In the genomic region with DNA sequence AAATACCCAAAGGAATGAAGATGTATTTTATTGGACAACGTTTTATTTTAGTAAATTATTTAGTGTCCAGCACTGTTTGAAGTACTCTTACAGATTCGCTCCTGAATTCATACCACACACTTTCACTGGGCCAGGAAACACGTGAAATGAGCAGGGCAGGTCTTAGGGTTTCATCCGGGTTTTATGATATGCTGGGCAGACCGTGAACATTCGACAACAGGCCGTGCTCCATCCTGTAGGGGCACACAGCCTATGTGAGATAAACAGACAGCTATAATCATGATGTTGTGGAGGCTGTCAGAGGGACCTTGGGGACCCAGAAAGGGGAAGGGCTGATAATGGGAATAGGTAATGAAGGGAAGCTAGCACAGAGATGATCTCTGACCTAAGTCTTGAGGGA, we compare ENCODE assay signal across 21 cellular contexts.
A peak's percentile ranks its signal among the peaks of the same experiment; 100 is the strongest.
DNase-seq lines count a peak whose midpoint lies in the region; ATAC-seq and TF ChIP-seq lines count a peak whose summit lies in the region.
"Had no signal": no experiment of that assay in that cellular context is flagged by ENCODE, and none has a peak within 500 bp of the region (broad histone marks: within the 10 kb centered on the region; RNA-seq: fewer than 3 reads in every experiment).

No MANE protein-coding gene starts in this region.

- H3K27ac Mint-ChIP-seq in natural killer cell treated with Interleukin-12 subunit alpha and Interleukin-12 subunit beta and Interleukin-15 and Interleukin-18, amount 100 ng/mL, for 72 hours: peak overlapping the region in 1 of 2 donors; percentile 36
- no peak overlapping the region for H3K27ac Mint-ChIP-seq in CD4-positive, alpha-beta T cell
- H3K27ac Mint-ChIP-seq: CD4-positive, alpha-beta memory T cell; GM23338 had no signal

- CTCF ChIA-PET in CD4-positive, alpha-beta T cell (lab: Charles Lee): interaction anchor here (0.7 kb wide), 1 partner anchor 35 kb away, joined by 3 read pairs; no protein-coding TSS in a partner anchor

- peak overlapping the region in 4 of 11 experiments; percentile 6 to 31 (median 25); a peak in 3 of 22 replicates for H3K9ac ChIP-seq in BLaER1 treated with 17β-estradiol and CSF1 and Interleukin-3, amounts not matched to agents 10 nM and 100 nM
- H3K9ac ChIP-seq: SK-N-SH had no signal

- H3K27ac ChIP-seq in BLaER1 treated with 17β-estradiol and CSF1 and Interleukin-3, amounts not matched to agents 10 nM and 100 nM: peak overlapping the region; percentile 16 to 73 (median 61); a peak in 20 of 22 replicates
- peak overlapping the region in 33 of 59 donors; percentile 2 to 76 (median 42) for H3K27ac ChIP-seq in dorsolateral prefrontal cortex
- no peak overlapping the region for H3K27ac ChIP-seq in CD4-positive, alpha-beta T cell (ENCODE audit: low read depth, low read length)

- no peak for TF ChIP-seq CTCF in NB4 (IDR thresholded peaks at IDR 0.05; ENCODE audit: low read depth, low read length)
- TF ChIP-seq CTCF in dorsolateral prefrontal cortex (IDR thresholded peaks at IDR 0.05 in 54 of 56, conservative IDR thresholded peaks at IDR 0.05 in 2 of 56; ENCODE audit: low read depth in 1 of 56, partially characterized antibody in 56 of 56): no peak
- TF ChIP-seq CTCF in CD4-positive, alpha-beta T cell (IDR thresholded peaks at IDR 0.05): no peak

- no peak for TF ChIP-seq POLR2A in NB4 (IDR thresholded peaks at IDR 0.05; ENCODE audit: extremely low read depth, insufficient read length)

- H3K4me1 Mint-ChIP-seq in natural killer cell treated with Interleukin-12 subunit alpha and Interleukin-12 subunit beta and Interleukin-15 and Interleukin-18, amount 100 ng/mL, for 72 hours (ENCODE audit: low read depth in 2 of 2): peaks cover 11 to 24% of the 10 kb centered on the region in 2 donors
- H3K4me1 Mint-ChIP-seq in CD4-positive, alpha-beta T cell (ENCODE audit: low read depth): no peaks in the 10 kb centered on the region
- H3K4me1 Mint-ChIP-seq: CD4-positive, alpha-beta memory T cell; GM23338 had no signal

- peaks cover 6 to 9% of the 10 kb centered on the region in 2 donors for H3K27me3 Mint-ChIP-seq in natural killer cell treated with Interleukin-12 subunit alpha and Interleukin-12 subunit beta and Interleukin-15 and Interleukin-18, amount 100 ng/mL, for 72 hours
- H3K27me3 Mint-ChIP-seq in CD4-positive, alpha-beta T cell: no peaks in the 10 kb centered on the region

- peak overlapping the region; percentile 32 to 79 (median 61); a peak in 19 of 22 replicates for H3K4me2 ChIP-seq in BLaER1 treated with 17β-estradiol and CSF1 and Interleukin-3, amounts not matched to agents 10 nM and 100 nM
- H3K4me2 ChIP-seq: GM23338, SK-N-SH had no signal

- peaks cover 16 to 31% (median 22%) of the 10 kb centered on the region in 10 experiments for H3K4me1 ChIP-seq in BLaER1 treated with 17β-estradiol and CSF1 and Interleukin-3, amounts not matched to agents 10 nM and 100 nM
- H3K4me1 ChIP-seq: Peyer's patch had no signal

- no peaks in the 10 kb centered on the region for H3K27me3 ChIP-seq in BLaER1 treated with 17β-estradiol and CSF1 and Interleukin-3, amounts not matched to agents 10 nM and 100 nM
- no peaks in the 10 kb centered on the region for H3K27me3 ChIP-seq in dorsolateral prefrontal cortex
- H3K27me3 ChIP-seq in CD4-positive, alpha-beta T cell (ENCODE audit: control insufficient read depth, insufficient read depth, low read length): no peaks in the 10 kb centered on the region
- H3K27me3 ChIP-seq: Peyer's patch had no signal

- peaks cover 0 to 61% (median 28%) of the 10 kb centered on the region in 11 experiments; a peak in 18 of 22 replicates for H3K9me3 ChIP-seq in BLaER1 treated with 17β-estradiol and CSF1 and Interleukin-3, amounts not matched to agents 10 nM and 100 nM (replicated peaks in 1 of 11)
- no peaks in the 10 kb centered on the region for H3K9me3 ChIP-seq in CD4-positive, alpha-beta T cell (ENCODE audit: control insufficient read depth, low read length)
- H3K9me3 ChIP-seq: Peyer's patch, SK-N-SH had no signal

- POLR2A ChIA-PET in CD4-positive, alpha-beta T cell (lab: Charles Lee): no interaction called here

- peak; percentile 88 for DNase-seq in NB4 (ENCODE audit: low read depth)
- no peak for DNase-seq in dorsolateral prefrontal cortex
- DNase-seq in natural killer cell treated with Interleukin-12 subunit alpha and Interleukin-12 subunit beta and Interleukin-15 and Interleukin-18, amount 100 ng/mL, for 72 hours (ENCODE audit: low spot score): no peak
- DNase-seq in NCI-H2171 (lab: John Stamatoyannopoulos, UW): no peak
- no peak for DNase-seq in CD4-positive, alpha-beta T cell
- DNase-seq: Calu3; CD4-positive, alpha-beta memory T cell; NCI-H1048; NCI-H1436 treated with DMSO at 0.1 percent for 48 hours; NCI-H2029 treated with DMSO at 0.1 percent for 48 hours; NCI-H510A; NCI-H774; Peyer's patch; SK-N-SH had no signal

- peaks cover 0 to 32% (median 13%) of the 10 kb centered on the region in 11 experiments; a peak in 14 of 22 replicates for H3K36me3 ChIP-seq in BLaER1 treated with 17β-estradiol and CSF1 and Interleukin-3, amounts not matched to agents 10 nM and 100 nM

- no peaks in the 10 kb centered on the region for H4K20me1 ChIP-seq in BLaER1 treated with 17β-estradiol and CSF1 and Interleukin-3, amounts not matched to agents 10 nM and 100 nM

- H3K4me3 Mint-ChIP-seq in natural killer cell treated with Interleukin-12 subunit alpha and Interleukin-12 subunit beta and Interleukin-15 and Interleukin-18, amount 100 ng/mL, for 72 hours: no peak overlapping the region
- H3K4me3 Mint-ChIP-seq in CD4-positive, alpha-beta T cell: no peak overlapping the region
- H3K4me3 Mint-ChIP-seq: CD4-positive, alpha-beta memory T cell; GM23338 had no signal

- H3K9me3 Mint-ChIP-seq in natural killer cell treated with Interleukin-12 subunit alpha and Interleukin-12 subunit beta and Interleukin-15 and Interleukin-18, amount 100 ng/mL, for 72 hours: no peaks in the 10 kb centered on the region
- H3K9me3 Mint-ChIP-seq in CD4-positive, alpha-beta T cell: no peaks in the 10 kb centered on the region

- intact Hi-C loops in dorsolateral prefrontal cortex (cut with DNase I): no loop called here
- intact Hi-C loops in CD4-positive, alpha-beta T cell (cut with DNase I, micrococcal nuclease): no loop called here

- H3K36me3 Mint-ChIP-seq in natural killer cell treated with Interleukin-12 subunit alpha and Interleukin-12 subunit beta and Interleukin-15 and Interleukin-18, amount 100 ng/mL, for 72 hours: no peaks in the 10 kb centered on the region
- H3K36me3 Mint-ChIP-seq in CD4-positive, alpha-beta T cell (ENCODE audit: low read depth): no peaks in the 10 kb centered on the region
- H3K36me3 Mint-ChIP-seq: CD4-positive, alpha-beta memory T cell had no signal

- peak; percentile 43 to 54 for ATAC-seq in natural killer cell treated with Interleukin-12 subunit alpha and Interleukin-12 subunit beta and Interleukin-15 and Interleukin-18, amount 100 ng/mL, for 72 hours
- no peak for ATAC-seq in HG03135 (IDR thresholded peaks at IDR 0.05; ENCODE audit: unreplicated experiment)
- no peak for ATAC-seq in GM21723 (IDR thresholded peaks at IDR 0.05; ENCODE audit: unreplicated experiment)
- ATAC-seq in CD4-positive, alpha-beta T cell (ENCODE audit: poor library complexity): no peak
- ATAC-seq: GM23338, HCT116, K562, Right ventricle myocardium inferior had no signal

- H3K4me3 ChIP-seq in BLaER1 treated with 17β-estradiol and CSF1 and Interleukin-3, amounts not matched to agents 10 nM and 100 nM: no peak overlapping the region
- H3K4me3 ChIP-seq in NB4 (ENCODE audit: low read depth, low read length) (peak overlapping the region; percentile 9), dorsolateral prefrontal cortex (no peak overlapping the region)
- H3K4me3 ChIP-seq: GM23338, K562, Peyer's patch had no signal

Comparison
In these comparisons a context has a peak if more than half of its experiments do, and no peak if none do; other contexts are left out.
1. ATAC-seq: peak in natural killer cell treated with Interleukin-12 subunit alpha and Interleukin-12 subunit beta and Interleukin-15 and Interleukin-18, amount 100 ng/mL, for 72 hours (2 of 2); none in HG03135 (single experiment), GM21723 (single experiment) and CD4-positive, alpha-beta T cell (single experiment).